ENCODE assay signal across 24 cellular contexts in the genomic region with DNA sequence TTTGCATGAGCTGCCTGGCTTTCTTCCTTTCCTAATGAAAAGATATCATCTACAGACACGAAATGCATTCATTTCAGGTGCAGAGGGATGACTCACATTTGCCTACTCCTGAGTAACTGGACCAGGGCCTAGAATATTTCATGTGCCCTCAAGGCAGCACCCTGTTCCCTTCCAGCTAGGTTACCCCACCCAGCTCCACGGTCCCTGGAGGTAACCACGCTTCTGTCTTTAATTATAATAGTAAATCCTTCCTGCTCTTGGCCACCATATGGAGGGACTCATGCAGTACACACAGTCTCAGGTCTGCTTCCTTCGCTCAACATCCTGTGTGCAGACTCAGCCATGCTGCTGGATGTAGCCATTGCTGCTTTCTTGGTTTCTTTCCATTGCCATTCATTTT. TPM values are rescaled to one million over a fixed set of nuclear protein-coding genes. Genes with fewer than 3 reads are reported as not detected.
A peak's percentile ranks its signal among the peaks of the same experiment; 100 is the strongest.
DNase-seq lines count a peak whose midpoint lies in the region; ATAC-seq and TF ChIP-seq lines count a peak whose summit lies in the region.
"Had no signal": no experiment of that assay in that cellular context is flagged by ENCODE, and none has a peak within 500 bp of the region (broad histone marks: within the 10 kb centered on the region; RNA-seq: fewer than 3 reads in every experiment).

No MANE protein-coding gene starts in this region.

- peak; percentile 29 for DNase-seq in NCI-H345 (lab: John Stamatoyannopoulos, UW)
- no peak for DNase-seq in NCI-H345 treated with DMSO at 0.1 percent for 48 hours (lab: John Stamatoyannopoulos, UW; ENCODE audit: unreplicated experiment)
- DNase-seq in RPMI7951 (ENCODE audit: low read depth): peak; percentile 15
- DNase-seq in foreskin keratinocyte: peak; percentile 71 to 88
- no peak for DNase-seq in SHP77 (lab: John Stamatoyannopoulos, UW)
- no peak for DNase-seq in lower leg skin (ENCODE audit: low spot score in 2 of 2)
- no peak for DNase-seq in stimulated activated CD4-positive, alpha-beta T cell treated with anti-CD3 and anti-CD28 coated beads, Interleukin-12 subunit alpha, Interleukin-12 subunit beta, amount 100 ng/mL, for 4 hours
- DNase-seq: ACHN; activated CD4-positive, alpha-beta T cell treated with anti-CD3 and anti-CD28 coated beads, Interleukin-2, amount 50 U/mL, for 4 hours; activated gamma-delta T cell; CD8-positive, alpha-beta memory T cell; colonic mucosa; erythroblast; heart left ventricle; Karpas-422; kidney glomerular epithelial cell; NCI-H187; NCI-H774; occipital lobe; stimulated activated CD4-positive, alpha-beta T cell treated with anti-CD3 and anti-CD28 coated beads, Interleukin-4, amount 100 ng/mL, for 4 hours; T1000 had no signal

- 0 out of 2 replicates have a peak overlapping the region, but pooled peaks have one; percentile 13 for H3K4me2 ChIP-seq in DOHH2 (ENCODE audit: low read length)
- H3K4me2 ChIP-seq: GM23338 had no signal

- TF ChIP-seq POLR2A in lower leg skin (IDR thresholded peaks at IDR 0.05): no peak

- intact Hi-C loops in lower leg skin (cut with DNase I; ENCODE audit: low total_unique reads): no loop called here

- TF ChIP-seq CTCF in DOHH2 (IDR thresholded peaks at IDR 0.05; ENCODE audit: low read depth, low read length, poor library complexity, severe bottlenecking) (no peak), foreskin keratinocyte (conservative IDR thresholded peaks at IDR 0.05) (no peak), lower leg skin (IDR thresholded peaks at IDR 0.05) (no peak)

- H3K4me3 ChIP-seq in DOHH2 (ENCODE audit: low read length) (no peak overlapping the region), lower leg skin (ENCODE audit: low read depth, poor library complexity, severe bottlenecking) (no peak overlapping the region)
- H3K4me3 ChIP-seq: colonic mucosa, GM23338, heart left ventricle, SJSA1 had no signal

- peaks cover 23% of the 10 kb centered on the region for H3K4me1 ChIP-seq in DOHH2 (ENCODE audit: control insufficient read depth, low read length)
- H3K4me1 ChIP-seq in foreskin keratinocyte: peaks cover 8% of the 10 kb centered on the region
- H3K4me1 ChIP-seq: colonic mucosa had no signal

- no peaks in the 10 kb centered on the region for H3K9me3 ChIP-seq in DOHH2 (ENCODE audit: control insufficient read depth, insufficient read depth, low read length)
- H3K9me3 ChIP-seq: colonic mucosa, SJSA1 had no signal

- ATAC-seq in foreskin keratinocyte: peak; percentile 90
- ATAC-seq: heart left ventricle had no signal

- H3F3A ChIP-seq in DOHH2 (ENCODE audit: control insufficient read depth, insufficient read depth): no peaks in the 10 kb centered on the region

- H3K27ac ChIP-seq in DOHH2 (ENCODE audit: low read depth, low read length): no peak overlapping the region
- H3K27ac ChIP-seq in foreskin keratinocyte: no peak overlapping the region
- H3K27ac ChIP-seq: colonic mucosa, heart left ventricle, SJSA1 had no signal

- H3K27me3 ChIP-seq in DOHH2 (ENCODE audit: control insufficient read depth, low read length) (no peaks in the 10 kb centered on the region), foreskin keratinocyte (no peaks in the 10 kb centered on the region)
- H3K27me3 ChIP-seq: colonic mucosa, heart left ventricle, SJSA1 had no signal

- 30 to 35% methylated on average over 4 of the region's 4 CpGs for WGBS in lower leg skin, 2 donors

- no peaks in the 10 kb centered on the region for H3K79me2 ChIP-seq in DOHH2 (ENCODE audit: control insufficient read depth, low read length)

- H3K36me3 ChIP-seq in DOHH2 (ENCODE audit: control insufficient read depth, low read length): no peaks in the 10 kb centered on the region
- H3K36me3 ChIP-seq: colonic mucosa, heart left ventricle, SJSA1 had no signal

- no peaks in the 10 kb centered on the region for H3K9me2 ChIP-seq in DOHH2 (replicated peaks; ENCODE audit: control insufficient read depth, low read length)

- no peaks in the 10 kb centered on the region for H4K20me1 ChIP-seq in DOHH2 (ENCODE audit: control insufficient read depth, insufficient read depth, low read depth, low read length)

RNA-seq across cellular contexts. Expression of gene DHCR7, which starts 22.3 kb away (rescaled TPM):
- 24.1 and 24.4 TPM in 2 replicates for total RNA-seq in RPMI7951 (2014; rRNA removed; shearing (Covaris generic))
- total RNA-seq in foreskin keratinocyte: 130 and 176 TPM in 2 replicates
- polyA plus RNA-seq in foreskin keratinocyte: 142 and 182 TPM in 2 replicates
- 100 to 1,000 TPM in 2 of 4 donors, 10 to 100 TPM in 2; 45.2 to 142 (median 89.0) TPM for total RNA-seq in lower leg skin

RNA-seq across cellular contexts. Expression of gene NADSYN1, which starts 27.2 kb away (rescaled TPM):
- 29.0 and 36.9 TPM in 2 replicates for total RNA-seq in RPMI7951 (2014; rRNA removed; shearing (Covaris generic))
- total RNA-seq in foreskin keratinocyte (40.4 and 46.3 TPM in 2 replicates), lower leg skin (10 to 100 TPM; 41.2 to 67.2 (median 59.8) TPM)
- 32.4 and 36.7 TPM in 2 replicates for polyA plus RNA-seq in foreskin keratinocyte

Comparison
In these comparisons a context has a peak if more than half of its experiments do, and no peak if none do; other contexts are left out.
1. DNase-seq: peak in NCI-H345 (single experiment), RPMI7951 (single experiment) and foreskin keratinocyte (2 of 2); none in NCI-H345 treated with DMSO at 0.1 percent for 48 hours (single experiment), SHP77 (0 of 2), lower leg skin (0 of 2) and stimulated activated CD4-positive, alpha-beta T cell treated with anti-CD3 and anti-CD28 coated beads, Interleukin-12 subunit alpha, Interleukin-12 subunit beta, amount 100 ng/mL, for 4 hours (single experiment).